In genomic region chr4:73660808-73661207, GRCh38 we compare ENCODE assay signal across 1 cellular context.
TF ChIP-seq lines count a peak whose summit lies in the region.

No MANE protein-coding gene starts in this region.

TF ChIP-seq in K562, 482 proteins besides CTCF, POLR2A, EP300 and RAD21 (continued from another document):
- TF ChIP-seq TFE3 (CRISPR knock-in tag; IDR thresholded peaks at IDR 0.05) (peak; percentile 83), BDP1 (IDR thresholded peaks at IDR 0.05; ENCODE audit: insufficient read depth, insufficient read length) (no peak), HNRNPL (IDR thresholded peaks at IDR 0.05; ENCODE audit: low read depth, low read length) (no peak), ZC3H4 (CRISPR knock-in tag; IDR thresholded peaks at IDR 0.05; ENCODE audit: borderline replicate concordance) (no peak), TOE1 (IDR thresholded peaks at IDR 0.05; ENCODE audit: borderline replicate concordance) (peak; percentile 36; the same call in 1 of the 2 replicates), TOE1 (CRISPR knock-in tag; IDR thresholded peaks at IDR 0.05; ENCODE audit: borderline replicate concordance, low read depth) (no peak), OTX1 (CRISPR knock-in tag; IDR thresholded peaks at IDR 0.05) (no peak), ZFPM2 (CRISPR knock-in tag; IDR thresholded peaks at IDR 0.05) (no peak), EGR1 (conservative IDR thresholded peaks at IDR 0.05) (no peak), PCBP1 (IDR thresholded peaks at IDR 0.05; ENCODE audit: low read depth, low read length, poor library complexity, severe bottlenecking) (no peak), RAD51 (IDR thresholded peaks at IDR 0.05; ENCODE audit: borderline replicate concordance, low read depth) (peak; percentile 59; the same call in 1 of the 2 replicates), ZNF277 (CRISPR knock-in tag; IDR thresholded peaks at IDR 0.05; ENCODE audit: borderline replicate concordance) (no peak), CBFA2T2 (conservative IDR thresholded peaks at IDR 0.05) (peak; percentile 18; the same call in 1 of the 2 replicates), WHSC1 (IDR thresholded peaks at IDR 0.05; ENCODE audit: low read length) (no peak), ADNP (tag; IDR thresholded peaks at IDR 0.05) (no peak), ZNF408 (CRISPR knock-in tag; IDR thresholded peaks at IDR 0.05; ENCODE audit: low read depth) (no peak), NFXL1 (CRISPR knock-in tag; IDR thresholded peaks at IDR 0.05) (no peak), ZMIZ1 (IDR thresholded peaks at IDR 0.05; ENCODE audit: low read depth in 2 of 2, low read length in 2 of 2) (no peak), ZNF280B (CRISPR knock-in tag; IDR thresholded peaks at IDR 0.05) (no peak), BACH1 (tag; IDR thresholded peaks at IDR 0.05) (no peak), CEBPZ (IDR thresholded peaks at IDR 0.05; ENCODE audit: borderline replicate concordance, low read depth, low read length) (no peak), MTF1 (CRISPR knock-in tag; IDR thresholded peaks at IDR 0.05; ENCODE audit: borderline replicate concordance) (no peak), E2F4 (CRISPR knock-in tag; IDR thresholded peaks at IDR 0.05; ENCODE audit: low read depth) (no peak), CHAMP1 (IDR thresholded peaks at IDR 0.05) (no peak), KLF13 (tag; IDR thresholded peaks at IDR 0.05; ENCODE audit: borderline replicate concordance, low read depth) (no peak), HDAC2 (IDR thresholded peaks at IDR 0.05) (no peak), ZNF140 (CRISPR knock-in tag; IDR thresholded peaks at IDR 0.05) (no peak), ARID4B (CRISPR knock-in tag; IDR thresholded peaks at IDR 0.05) (no peak), KAT2B (IDR thresholded peaks at IDR 0.05; ENCODE audit: low read depth, low read length) (no peak)
